Comparison of ENCODE assay signal across 20 cellular contexts in genomic region chr6:26340066-26340465, GRCh38. TPM values are rescaled to one million over a fixed set of nuclear protein-coding genes. Genes with fewer than 3 reads are reported as not detected.
DNase-seq lines count a peak whose midpoint lies in the region; ATAC-seq, FAIRE-seq and TF ChIP-seq lines count a peak whose summit lies in the region.
"Had no signal": no experiment of that assay in that cellular context is flagged by ENCODE, and none has a peak within 500 bp of the region (broad histone marks: within the 10 kb centered on the region; RNA-seq: fewer than 3 reads in every experiment).

No MANE protein-coding gene starts in this region.

- no peaks in the 10 kb centered on the region for H3K9me3 ChIP-seq in IMR-90 (ENCODE audit: control insufficient read depth, insufficient read depth, low read length)
- no peaks in the 10 kb centered on the region for H3K9me3 ChIP-seq in OCI-LY7 (ENCODE audit: low read length)
- no peaks in the 10 kb centered on the region for H3K9me3 ChIP-seq in H1 (ENCODE audit: insufficient read depth in 2 of 2, low read depth in 1 of 2, low read length in 1 of 2)
- H3K9me3 ChIP-seq: BE2C had no signal

- H2BK120ac ChIP-seq in IMR-90 (ENCODE audit: low read depth, low read length) (peak overlapping the region; percentile 43; the same call in 1 of the 2 replicates), H1 (replicated peaks; ENCODE audit: low read depth, low read length) (no peak overlapping the region)

- CTCF ChIA-PET in IMR-90 (lab: Yijun Ruan, JAX) (interaction anchor here (0.6 to 1.9 kb wide), 3 partner anchors 11 to 255 kb away, joined by 3 to 8 read pairs (median 4); no protein-coding TSS in a partner anchor), OCI-LY7 (lab: Charles Lee; ENCODE audit: unreplicated experiment) (interaction anchor here (0.9 kb wide), 1 partner anchor 255 kb away, joined by 3 read pairs; no protein-coding TSS in a partner anchor), H1 (lab: Charles Lee; ENCODE audit: partially characterized antibody) (interaction anchor here (0.5 to 3.1 kb wide), 4 partner anchors 80 to 843 kb away, joined by 3 to 18 read pairs (median 9); partner anchors contain the start of gene ABT1)

- BruUV-seq in IMR-90 (replicated peaks; lab: Mats Ljungman, UMichigan) (no TSS peak), OCI-LY7 (replicated peaks; lab: Mats Ljungman, UMichigan) (no TSS peak)

- H3K56ac ChIP-seq in IMR-90 (ENCODE audit: extremely low read depth, insufficient read depth, low read length) (no peak overlapping the region), H1 (replicated peaks; ENCODE audit: insufficient read length, low read depth, low read length) (no peak overlapping the region)

- no peak overlapping the region for H4K5ac ChIP-seq in IMR-90 (ENCODE audit: low read depth, low read length)
- no peak overlapping the region for H4K5ac ChIP-seq in H1 (ENCODE audit: insufficient read length, low read depth, low read length)

- H3K27ac ChIP-seq in IMR-90 (ENCODE audit: insufficient read depth, low read length) (no peak overlapping the region), OCI-LY7 (ENCODE audit: low read depth, low read length, poor library complexity, severe bottlenecking) (peak overlapping the region; percentile 2), H1 (ENCODE audit: low read depth, low read length) (no peak overlapping the region)

- dilution Hi-C loops in IMR-90 (cut with HindIII; ENCODE audit: low sequenced_read_pairs, unreplicated experiment) = no loop called here

- H3K4me3 ChIP-seq in IMR-90 (ENCODE audit: insufficient read depth, low read depth, low read length) (no peak overlapping the region), OCI-LY7 (ENCODE audit: low read depth, low read length, poor library complexity, severe bottlenecking) (no peak overlapping the region), H1 (ENCODE audit: extremely low read depth in 1 of 4, insufficient read depth in 2 of 4, low read depth in 3 of 4, low read length in 4 of 4) (no peak overlapping the region), foreskin fibroblast (ENCODE audit: low read depth in 1 of 2, low read length in 2 of 2) (no peak overlapping the region)
- H3K4me3 ChIP-seq: GM12878 had no signal

- no peak overlapping the region for H2AFZ ChIP-seq in IMR-90 (replicated peaks; ENCODE audit: low read length, poor library complexity)
- peak overlapping the region; percentile 51; the same call in 1 of the 2 replicates for H2AFZ ChIP-seq in OCI-LY7 (ENCODE audit: low read length)
- H2AFZ ChIP-seq in H1 (ENCODE audit: low read length) = no peak overlapping the region

- H2BK12ac ChIP-seq in H1 (ENCODE audit: low read depth, low read length) = no peak overlapping the region

- H3K9ac ChIP-seq in IMR-90 (ENCODE audit: low read depth, low read length) = no peak overlapping the region
- H3K9ac ChIP-seq in H1 (replicated peaks in 1 of 4; ENCODE audit: extremely low read depth in 1 of 4, low read depth in 3 of 4, low read length in 3 of 4) = no peak overlapping the region

- H3K27me3 ChIP-seq in IMR-90 (ENCODE audit: control insufficient read depth, insufficient read depth, low read length) (no peaks in the 10 kb centered on the region), H1 (replicated peaks in 1 of 4; ENCODE audit: control insufficient read depth in 3 of 4, extremely low read depth in 1 of 4, insufficient read depth in 3 of 4, low read length in 3 of 4) (no peaks in the 10 kb centered on the region)
- H3K27me3 ChIP-seq: BE2C had no signal

- peaks cover 5% of the 10 kb centered on the region; the same call in 1 of the 2 replicates for H3K9me1 ChIP-seq in IMR-90 (ENCODE audit: insufficient read depth, low read length)

- peak; percentile 5 for FAIRE-seq in GM18507 (lab: Jason Lieb, UNC)
- no peak for FAIRE-seq in H1 (lab: Jason Lieb, UNC)
- FAIRE-seq: GM12878, GM19239, H54, HTR-8/SVneo had no signal

- H3K4me2 ChIP-seq in IMR-90 (ENCODE audit: low read depth, low read length) = no peak overlapping the region
- H3K4me2 ChIP-seq in OCI-LY7 (ENCODE audit: low read length) = no peak overlapping the region
- no peak overlapping the region for H3K4me2 ChIP-seq in H1 (ENCODE audit: insufficient read depth in 1 of 2, low read depth in 2 of 2, low read length in 2 of 2)

- H2AK9ac ChIP-seq in IMR-90 (replicated peaks; ENCODE audit: low read depth, low read length, poor library complexity) = no peak overlapping the region

- peak overlapping the region in 1 of 2 experiments; percentile 53; a peak in 1 of 4 replicates for H4K8ac ChIP-seq in IMR-90 (ENCODE audit: low read depth in 2 of 2, low read length in 2 of 2)
- H4K8ac ChIP-seq in H1 (ENCODE audit: extremely low read depth, insufficient read depth, low read length) = no peak overlapping the region

- H2BK20ac ChIP-seq in IMR-90 (ENCODE audit: low read depth, low read length) = 0 out of 2 replicates have a peak overlapping the region, but pooled peaks have one; percentile 29
- no peak overlapping the region for H2BK20ac ChIP-seq in H1 (ENCODE audit: low read length)

- DNase-seq in GM18507 (ENCODE audit: extremely low spot score, insufficient read length, low read depth) (no peak), IMR-90 (no peak), OCI-LY7 (ENCODE audit: low spot score) (no peak), H1 (ENCODE audit: low read depth in 1 of 2, low spot score in 2 of 2) (no peak), foreskin fibroblast (no peak), NCI-H446 (lab: John Stamatoyannopoulos, UW) (no peak)
- DNase-seq: BE2C; C1 segment of cervical spinal cord; CD4-positive, CD25-positive, alpha-beta regulatory T cell; CD8-positive, alpha-beta memory T cell; COR-L47; DMS 273 treated with DMSO at 0.1 percent for 48 hours; DND-41; EL; HCEC 1CT; HFFc6 had no signal

- no peaks in the 10 kb centered on the region for H3K79me2 ChIP-seq in OCI-LY7 (ENCODE audit: insufficient read depth, low read depth, low read length)
- H3K79me2 ChIP-seq in H1 (ENCODE audit: control insufficient read depth in 1 of 2, insufficient read depth in 2 of 2, low read length in 2 of 2) = no peaks in the 10 kb centered on the region

- no peak for TF ChIP-seq CTCF in IMR-90 (conservative IDR thresholded peaks at IDR 0.05; ENCODE audit: low read depth, low read length)
- no peak for TF ChIP-seq CTCF in OCI-LY7 (conservative IDR thresholded peaks at IDR 0.05; ENCODE audit: low read length)
- no peak for TF ChIP-seq CTCF in H1 (IDR thresholded peaks at IDR 0.05; ENCODE audit: control extremely low read depth in 1 of 3, insufficient read depth in 1 of 3, low read depth in 1 of 3, low read length in 3 of 3)
- TF ChIP-seq CTCF in foreskin fibroblast (IDR thresholded peaks at IDR 0.05; ENCODE audit: low read depth, low read length) = no peak

- H2BK5ac ChIP-seq in IMR-90 (ENCODE audit: low read depth, low read length, poor library complexity, severe bottlenecking) (no peak overlapping the region), H1 (ENCODE audit: low read depth, low read length) (no peak overlapping the region)

- H4K20me1 ChIP-seq in IMR-90 (ENCODE audit: insufficient read depth, low read length) (no peaks in the 10 kb centered on the region), OCI-LY7 (ENCODE audit: insufficient read depth, low read length) (no peaks in the 10 kb centered on the region), H1 (replicated peaks in 1 of 2; ENCODE audit: control insufficient read depth in 1 of 2, insufficient read depth in 2 of 2, low read length in 2 of 2) (no peaks in the 10 kb centered on the region)

- no peaks in the 10 kb centered on the region for H3K9me2 ChIP-seq in OCI-LY7 (ENCODE audit: insufficient read depth, low read length)

- TF ChIP-seq RAD21 in IMR-90 (IDR thresholded peaks at IDR 0.05; ENCODE audit: low read length) = no peak
- no peak for TF ChIP-seq RAD21 in H1 (IDR thresholded peaks at IDR 0.05 in 1 of 2, conservative IDR thresholded peaks at IDR 0.05 in 1 of 2; ENCODE audit: low read depth in 2 of 2, low read length in 2 of 2)

- no peak overlapping the region for H2BK15ac ChIP-seq in IMR-90 (ENCODE audit: low read depth, low read length)
- H2BK15ac ChIP-seq in H1 (ENCODE audit: low read length) = 0 out of 2 replicates have a peak overlapping the region, but pooled peaks have one; percentile 73

- H3K4me1 ChIP-seq in IMR-90 (ENCODE audit: control insufficient read depth, insufficient read depth, low read length) (peaks cover 5% of the 10 kb centered on the region), OCI-LY7 (ENCODE audit: insufficient read depth, low read length, poor library complexity, severe bottlenecking) (peaks cover 91% of the 10 kb centered on the region), H1 (replicated peaks in 1 of 4; ENCODE audit: control insufficient read depth in 3 of 4, insufficient read depth in 4 of 4, low read length in 3 of 4) (peaks cover 0 to 2% (median 0%) of the 10 kb centered on the region in 4 experiments; a peak in 1 of 7 replicates)
- H3K4me1 ChIP-seq: BE2C had no signal

- H3K4ac ChIP-seq in IMR-90 (ENCODE audit: low read depth, low read length) (peak overlapping the region; percentile 57; the same call in 1 of the 2 replicates), H1 (replicated peaks; ENCODE audit: insufficient read length, low read depth, low read length) (no peak overlapping the region)

- no peak for ATAC-seq in IMR-90 (ENCODE audit: low read depth)
- ATAC-seq: GM12878 had no signal

- in situ Hi-C loops in IMR-90 (cut with MboI; ENCODE audit: low sequenced_read_pairs) = loop anchor here (25.0 kb wide), 1 partner anchor 1147 kb away; no protein-coding TSS in a partner anchor

- intact Hi-C loops in IMR-90 (cut with micrococcal nuclease) = loop anchor here (2.0 to 5.0 kb wide), 3 partner anchors 62 to 193 kb away; partner anchors contain the start of gene BTN3A1
- intact Hi-C loops in OCI-LY7 (cut with micrococcal nuclease; ENCODE audit: unreplicated experiment) = no loop called here

- H3K36me3 ChIP-seq in IMR-90 (ENCODE audit: control insufficient read depth, insufficient read depth, low read length) = no peaks in the 10 kb centered on the region
- no peaks in the 10 kb centered on the region for H3K36me3 ChIP-seq in OCI-LY7 (ENCODE audit: insufficient read depth, low read length)
- H3K36me3 ChIP-seq in H1 (ENCODE audit: control insufficient read depth in 2 of 4, insufficient read depth in 4 of 4, low read length in 3 of 4) = no peaks in the 10 kb centered on the region
- H3K36me3 ChIP-seq: BE2C had no signal

- H2AK5ac ChIP-seq in IMR-90 (ENCODE audit: low read depth, low read length) (no peak overlapping the region), H1 (ENCODE audit: low read depth, low read length) (no peak overlapping the region)

- H3K79me1 ChIP-seq in IMR-90 (ENCODE audit: low read depth in 1 of 2, low read length in 2 of 2) (no peaks in the 10 kb centered on the region), H1 (ENCODE audit: low read depth, low read length) (no peaks in the 10 kb centered on the region)

- H3K14ac ChIP-seq in IMR-90 (replicated peaks; ENCODE audit: low read depth, low read length) (no peak overlapping the region), H1 (ENCODE audit: insufficient read length) (no peak overlapping the region)

- no peak for TF ChIP-seq EP300 in H1 (IDR thresholded peaks at IDR 0.05; ENCODE audit: borderline replicate concordance in 1 of 2, low read depth in 2 of 2, low read length in 2 of 2)

- H3K18ac ChIP-seq in IMR-90 (ENCODE audit: low read depth, low read length) (no peak overlapping the region), H1 (ENCODE audit: extremely low read depth, low read length) (no peak overlapping the region)

- H4K91ac ChIP-seq in IMR-90 (ENCODE audit: insufficient read depth, low read depth, low read length) (no peak overlapping the region), H1 (replicated peaks; ENCODE audit: insufficient read length, low read length) (no peak overlapping the region)

- POLR2A ChIA-PET in IMR-90 (lab: Charles Lee; ENCODE audit: unreplicated experiment) (no interaction called here), OCI-LY7 (lab: Charles Lee) (interaction anchor here (0.6 to 2.9 kb wide), 7 partner anchors 9 to 237 kb away, joined by 3 to 20 read pairs (median 3); no protein-coding TSS in a partner anchor), H1 (lab: Charles Lee; ENCODE audit: partially characterized antibody) (no interaction called here)

- peaks cover 2% of the 10 kb centered on the region; the same call in 1 of the 2 replicates for H3K23me2 ChIP-seq in H1 (ENCODE audit: low read depth, low read length)

- no peak for TF ChIP-seq POLR2A in IMR-90 (IDR thresholded peaks at IDR 0.05; ENCODE audit: low read depth, low read length)
- TF ChIP-seq POLR2A in H1 (IDR thresholded peaks at IDR 0.05; ENCODE audit: control extremely low read depth in 1 of 2, low read depth in 2 of 2, low read length in 2 of 2) = no peak

- H3K23ac ChIP-seq in IMR-90 (ENCODE audit: low read depth, low read length) (0 out of 2 replicates have a peak overlapping the region, but pooled peaks have one; percentile 25), H1 (ENCODE audit: insufficient read length) (no peak overlapping the region)

RNA-seq across cellular contexts. Expression of gene BTN3A2, which starts 24.9 kb away (rescaled TPM):
- total RNA-seq in IMR-90 (2012; rRNA removed) = 17.2 and 20.4 TPM in 2 replicates
- polyA plus RNA-seq in IMR-90 (2012; rRNA removed) = 14.8 and 15.7 TPM in 2 replicates
- polyA plus RNA-seq in IMR-90 (2012; cell fraction: cytosol; rRNA removed) = 7.4 and 12.2 TPM in 2 replicates
- 9.8 and 25.8 TPM in 2 replicates for polyA plus RNA-seq in IMR-90 (2012; cell fraction: nucleus; rRNA removed; ENCODE audit: low replicate concordance)
- total RNA-seq in OCI-LY7 (2014; rRNA removed; shearing (Covaris generic)) = 47.9 and 54.5 TPM in 2 replicates
- 70.8 and 95.7 TPM in 2 replicates for total RNA-seq in OCI-LY7 (2022)
- 5.5 and 5.6 TPM in 2 replicates for total RNA-seq in H1 (2021; fragmentation: NEBNext Ultra II Directional; extraction: Animal tissue kit (Norgen Biotek cat#: 25700))
- polyA plus RNA-seq in H1 (2011; rRNA removed) = 3.4 and 5.3 TPM in 2 replicates
- 5.5 TPM for polyA plus RNA-seq in H1 (2011; cell fraction: cytosol; rRNA removed)
- polyA plus RNA-seq in H1 (2011; cell fraction: nucleus; rRNA removed) = 11.3 TPM
- polyA plus RNA-seq in H1 (2012, experiment 1 of 2) = 5.5 to 11.8 TPM (median 7.3 TPM) in 4 replicates
- polyA plus RNA-seq in H1 (2012, experiment 2 of 2) = 1.1 TPM
- 5.9 TPM for polyA plus RNA-seq in H1 (2013, experiment 1 of 2)
- 5.8 TPM for polyA plus RNA-seq in H1 (2013, experiment 2 of 2)
- 11.7 and 14.0 TPM in 2 replicates for polyA minus RNA-seq in H1 (2011; rRNA and poly(A)+ RNA removed)
- polyA minus RNA-seq in H1 (2011; cell fraction: cytosol; rRNA and poly(A)+ RNA removed) = 2.0 TPM
- polyA minus RNA-seq in H1 (2011; cell fraction: nucleus; rRNA and poly(A)+ RNA removed) = 9.5 TPM

RNA-seq across cellular contexts. Expression of gene BTN2A2, which starts 42.8 kb away (rescaled TPM):
- 10.6 and 12.5 TPM in 2 replicates for total RNA-seq in IMR-90 (2012; rRNA removed)
- 9.8 and 15.2 TPM in 2 replicates for polyA plus RNA-seq in IMR-90 (2012; rRNA removed)
- polyA plus RNA-seq in IMR-90 (2012; cell fraction: cytosol; rRNA removed) = 4.9 and 6.3 TPM in 2 replicates
- polyA plus RNA-seq in IMR-90 (2012; cell fraction: nucleus; rRNA removed; ENCODE audit: low replicate concordance) = 27.6 and 53.1 TPM in 2 replicates
- total RNA-seq in OCI-LY7 (2014; rRNA removed; shearing (Covaris generic)) = 42.0 and 45.1 TPM in 2 replicates
- total RNA-seq in OCI-LY7 (2022) = 35.0 and 44.8 TPM in 2 replicates
- total RNA-seq in H1 (2021; fragmentation: NEBNext Ultra II Directional; extraction: Animal tissue kit (Norgen Biotek cat#: 25700)) = 16.0 and 20.2 TPM in 2 replicates
- polyA plus RNA-seq in H1 (2011; rRNA removed) = 12.2 and 14.9 TPM in 2 replicates
- 18.5 TPM for polyA plus RNA-seq in H1 (2011; cell fraction: cytosol; rRNA removed)
- 36.1 TPM for polyA plus RNA-seq in H1 (2011; cell fraction: nucleus; rRNA removed)
- polyA plus RNA-seq in H1 (2012, experiment 1 of 2) = 16.0 to 20.3 TPM (median 16.8 TPM) in 4 replicates
- 7.9 TPM for polyA plus RNA-seq in H1 (2012, experiment 2 of 2)
- polyA plus RNA-seq in H1 (2013, experiment 1 of 2) = 20.6 TPM
- polyA plus RNA-seq in H1 (2013, experiment 2 of 2) = 20.3 TPM
- polyA minus RNA-seq in H1 (2011; rRNA and poly(A)+ RNA removed) = 33.1 TPM in 2 replicates
- polyA minus RNA-seq in H1 (2011; cell fraction: cytosol; rRNA and poly(A)+ RNA removed) = 13.3 TPM
- 44.5 TPM for polyA minus RNA-seq in H1 (2011; cell fraction: nucleus; rRNA and poly(A)+ RNA removed)
